26 cellular contexts compared by ENCODE assay signal in genomic region chr13:78382946-78383542, GRCh38.
A peak's percentile ranks its signal among the peaks of the same experiment; 100 is the strongest.
DNase-seq lines count a peak whose midpoint lies in the region; ATAC-seq and TF ChIP-seq lines count a peak whose summit lies in the region.
"Had no signal": no experiment of that assay in that cellular context is flagged by ENCODE, and none has a peak within 500 bp of the region (broad histone marks: within the 10 kb centered on the region; RNA-seq: fewer than 3 reads in every experiment).

No MANE protein-coding gene starts in this region.

- H3K4me2 ChIP-seq in BLaER1: peak overlapping the region; percentile 62
- H3K4me2 ChIP-seq: neural progenitor cell, PC-9 had no signal

- H3K4me3 ChIP-seq in BLaER1: peak overlapping the region; percentile 16; the same call in 1 of the 2 replicates
- H3K4me3 ChIP-seq in HL-60 (replicated peaks; ENCODE audit: insufficient read depth, low read length): no peak overlapping the region
- H3K4me3 ChIP-seq in fibroblast of pulmonary artery (replicated peaks; ENCODE audit: low read depth, low read length): no peak overlapping the region
- H3K4me3 ChIP-seq: neural progenitor cell, PC-9, upper lobe of right lung had no signal

- H3K4me1 ChIP-seq in BLaER1: peaks cover 26% of the 10 kb centered on the region
- H3K4me1 ChIP-seq: upper lobe of right lung had no signal

- DNase-seq in HL-60 (ENCODE audit: low read depth in 1 of 2, low spot score in 1 of 2) (peak in 1 of 2 experiments; percentile 30), NCI-H69 (lab: John Stamatoyannopoulos, UW) (peak; percentile 7), fibroblast of pulmonary artery (ENCODE audit: low read depth) (peak; percentile 22), NCI-H2029 (lab: John Stamatoyannopoulos, UW) (no peak), AG08396 (ENCODE audit: low spot score) (no peak)
- DNase-seq in stimulated activated CD4-positive, alpha-beta T cell treated with anti-CD3 and anti-CD28 coated beads, Interleukin-2, amount 100 ng/mL, for 24 hours: no peak
- DNase-seq: activated CD4-positive, alpha-beta T cell treated with anti-CD3 and anti-CD28 coated beads, Interleukin-2, amount 50 U/mL, for 4 hours; activated naive CD4-positive, alpha-beta T cell treated with anti-CD3 and anti-CD28 coated beads for 36 hours; effector CD4-positive, alpha-beta T cell; GOT3; Kasumi-1; kidney glomerular epithelial cell; NK-92 treated with Interleukin-12 subunit alpha and Interleukin-12 subunit beta, amount 100 ng/mL, for 24 hours; PC-9; SHP77 treated with DMSO at 0.1 percent for 48 hours; stimulated activated CD4-positive, alpha-beta T cell treated with anti-CD3 and anti-CD28 coated beads, Interleukin-12 subunit alpha, Interleukin-12 subunit beta, amount 100 ng/mL, for 4 hours; stimulated activated CD4-positive, alpha-beta T cell treated with anti-CD3 and anti-CD28 coated beads, Interleukin-4, amount 100 ng/mL, for 4 hours; SW 1271; T1000; upper lobe of right lung had no signal

- no peak for ATAC-seq in GM18858 (IDR thresholded peaks at IDR 0.05; ENCODE audit: unreplicated experiment)
- ATAC-seq: HepG2; sciatic nerve; stimulated activated memory B cell treated with anti-CD40 and anti-IgM and Interleukin-4, amounts not matched to agents 10 μg/mL and 1 μg/mL and 100 μg/mL, for 72 hours; upper lobe of right lung had no signal

- no peak for TF ChIP-seq CTCF in HL-60 (IDR thresholded peaks at IDR 0.05; ENCODE audit: insufficient read depth, low read length)
- TF ChIP-seq CTCF in fibroblast of pulmonary artery (IDR thresholded peaks at IDR 0.05; ENCODE audit: low read length, missing control alignments): no peak

- H3K27me3 ChIP-seq in BLaER1 (no peaks in the 10 kb centered on the region), HL-60 (ENCODE audit: insufficient read depth, poor library complexity, severe bottlenecking) (no peaks in the 10 kb centered on the region)
- H3K27me3 ChIP-seq: neural progenitor cell, upper lobe of right lung had no signal

- no peaks in the 10 kb centered on the region for H4K20me1 ChIP-seq in BLaER1

- H3K9ac ChIP-seq in BLaER1: peak overlapping the region; percentile 23; the same call in 1 of the 2 replicates
- H3K9ac ChIP-seq: neural progenitor cell had no signal

- no peaks in the 10 kb centered on the region for H3K36me3 ChIP-seq in BLaER1
- H3K36me3 ChIP-seq: neural progenitor cell, upper lobe of right lung had no signal

- H3K9me3 ChIP-seq in BLaER1: no peaks in the 10 kb centered on the region
- H3K9me3 ChIP-seq: upper lobe of right lung had no signal

- H3K27ac ChIP-seq in BLaER1: peak overlapping the region; percentile 68
- H3K27ac ChIP-seq in HL-60 (replicated peaks): peak overlapping the region; percentile 15
- H3K27ac ChIP-seq: neural progenitor cell, PC-9, upper lobe of right lung had no signal

Comparison
In these comparisons a context has a peak if more than half of its experiments do, and no peak if none do; other contexts are left out.
1. DNase-seq: peak in NCI-H69 (single experiment) and fibroblast of pulmonary artery (single experiment); none in stimulated activated CD4-positive, alpha-beta T cell treated with anti-CD3 and anti-CD28 coated beads, Interleukin-2, amount 100 ng/mL, for 24 hours (0 of 2), NCI-H2029 (single experiment) and AG08396 (single experiment).